15 cellular contexts compared by ENCODE assay signal in genomic region chr16:17078950-17079631, GRCh38.
"Had no signal": no experiment of that assay in that cellular context is flagged by ENCODE, and none has a peak within 500 bp of the region (broad histone marks: within the 10 kb centered on the region; RNA-seq: fewer than 3 reads in every experiment).

No MANE protein-coding gene starts in this region.

- H3K4me2 ChIP-seq: smooth muscle cell had no signal

- DNase-seq: activated CD4-positive, alpha-beta T cell treated with anti-CD3 and anti-CD28 coated beads for 1 hour; activated CD4-positive, alpha-beta T cell treated with anti-CD3 and anti-CD28 coated beads, Interleukin-2, amount 50 U/mL, for 4 hours; activated naive CD4-positive, alpha-beta T cell treated with anti-CD3 and anti-CD28 coated beads, Interleukin-2, amount 50 U/mL, for 16 hours; erythroblast; left cardiac atrium; right lobe of liver; T1000; testis; upper lobe of right lung had no signal

- H3K4me3 ChIP-seq: lung, right lobe of liver, smooth muscle cell, testis, upper lobe of right lung had no signal

- H3K27ac Mint-ChIP-seq: activated T-helper 2 cell treated with anti-CD3 and anti-CD28 coated beads, Interferon-gamma antibody, Interleukin-2, Interleukin-4, amounts not matched to agents 10 μg/mL and 5 μg/mL and 100 μg/mL, durations not matched to agents 14 hours and 24 hours and 36 hours; stimulated activated naive CD8-positive, alpha-beta T cell treated with anti-CD3 and anti-CD28 coated beads, Interleukin-15, Interleukin-2, amounts not matched to agents 100 ng/mL and 50 ng/mL, for 24 hours had no signal

- H3K4me3 Mint-ChIP-seq: neural crest cell; stimulated activated naive CD8-positive, alpha-beta T cell treated with anti-CD3 and anti-CD28 coated beads, Interleukin-15, Interleukin-2, amounts not matched to agents 100 ng/mL and 50 ng/mL, for 24 hours had no signal

- H3K4me1 ChIP-seq: right lobe of liver, testis, upper lobe of right lung had no signal

- H3K9me3 ChIP-seq: right lobe of liver, testis, upper lobe of right lung had no signal

- H3K9me3 Mint-ChIP-seq: activated T-helper 2 cell treated with anti-CD3 and anti-CD28 coated beads, Interferon-gamma antibody, Interleukin-2, Interleukin-4, amounts not matched to agents 10 μg/mL and 5 μg/mL and 100 μg/mL, durations not matched to agents 14 hours and 24 hours and 36 hours; stimulated activated naive CD8-positive, alpha-beta T cell treated with anti-CD3 and anti-CD28 coated beads, Interleukin-15, Interleukin-2, amounts not matched to agents 100 ng/mL and 50 ng/mL, for 24 hours had no signal

- H3K36me3 ChIP-seq: right lobe of liver, upper lobe of right lung had no signal

- ATAC-seq: left cardiac atrium, right lobe of liver, upper lobe of right lung had no signal

- H3K27ac ChIP-seq: right lobe of liver, testis, upper lobe of right lung had no signal

- FAIRE-seq: astrocyte had no signal

- H3K27me3 ChIP-seq: testis, upper lobe of right lung had no signal
